In the genomic region with DNA sequence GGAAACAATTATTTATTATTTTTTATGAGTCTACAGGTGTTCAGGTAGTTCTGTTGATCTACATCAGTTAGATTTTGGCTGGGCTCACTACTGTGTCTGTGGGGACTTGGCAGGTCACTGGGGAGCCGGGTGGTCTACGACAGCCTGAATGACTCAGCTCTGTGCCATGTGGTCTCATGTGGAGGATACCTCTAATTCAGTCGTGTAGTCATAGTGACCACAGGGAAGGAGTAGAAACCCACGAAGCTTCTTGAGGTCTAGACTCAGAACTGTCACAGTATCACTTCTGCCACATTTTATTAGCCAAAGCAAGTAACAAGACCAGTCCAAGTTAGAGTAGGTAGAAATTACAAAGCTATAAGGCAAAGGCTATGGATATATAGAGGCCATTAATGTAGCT, we compare ENCODE assay signal across 8 cellular contexts.
DNase-seq lines count a peak whose midpoint lies in the region; ATAC-seq and TF ChIP-seq lines count a peak whose summit lies in the region.

No MANE protein-coding gene starts in this region.

- peak overlapping the region; percentile 37 for H3K4me3 Mint-ChIP-seq in natural killer cell

- TF ChIP-seq CTCF in natural killer cell (IDR thresholded peaks at IDR 0.05), result no peak

- intact Hi-C loops in natural killer cell (cut with micrococcal nuclease), result no loop called here

- H3K9me3 Mint-ChIP-seq in natural killer cell, result no peaks in the 10 kb centered on the region

- peaks cover 2 to 26% of the 10 kb centered on the region in 2 donors for H3K27me3 Mint-ChIP-seq in natural killer cell (ENCODE audit: low read depth in 2 of 2)

- DNase-seq in LHCN-M2 (ENCODE audit: low read depth) (peak; percentile 74), natural killer cell (no peak), ecto neural progenitor cell (ENCODE audit: low spot score) (no peak), DMS53 treated with DMSO at 0.1 percent for 48 hours (lab: John Stamatoyannopoulos, UW; ENCODE audit: unreplicated experiment) (no peak), T-helper 1 cell (no peak)
- no peak for DNase-seq in activated effector memory CD4-positive, alpha-beta T cell treated with anti-CD3 and anti-CD28 coated beads, Interleukin-2, amount 50 U/mL, for 16 hours

- ATAC-seq in GM19025 (IDR thresholded peaks at IDR 0.05; ENCODE audit: low read depth, unreplicated experiment) (peak; percentile 85), HG02642 (IDR thresholded peaks at IDR 0.05; ENCODE audit: poor library complexity, unreplicated experiment) (peak; percentile 90), natural killer cell (peak; percentile 63 to 83 (median 67))

- no peak overlapping the region for H3K27ac Mint-ChIP-seq in natural killer cell

- peaks cover 30 to 32% of the 10 kb centered on the region in 2 donors for H3K4me1 Mint-ChIP-seq in natural killer cell

- no peaks in the 10 kb centered on the region for H3K36me3 Mint-ChIP-seq in natural killer cell
